ENCODE assay signal across 8 cellular contexts in the genomic region with DNA sequence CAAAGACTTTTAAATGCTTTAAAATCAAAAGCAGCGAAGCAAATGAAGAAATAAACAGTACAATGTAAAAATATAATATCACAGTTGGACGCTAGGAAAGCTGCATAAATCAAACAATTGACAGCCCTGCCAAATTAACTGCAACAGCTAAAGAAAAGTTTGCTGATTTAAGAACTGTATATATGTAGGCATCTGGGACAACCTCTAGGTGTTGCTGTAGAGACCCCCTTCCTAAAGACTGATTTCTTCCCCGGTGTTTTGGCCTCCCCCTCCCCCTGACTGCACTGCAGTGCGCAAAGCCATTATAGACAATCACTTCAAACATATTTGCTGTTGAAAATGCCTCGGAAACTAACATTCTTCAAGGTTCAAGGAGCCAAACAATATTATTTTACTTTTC. TPM values are rescaled to one million over a fixed set of nuclear protein-coding genes. Genes with fewer than 3 reads are reported as not detected.
A peak's percentile ranks its signal among the peaks of the same experiment; 100 is the strongest.
DNase-seq lines count a peak whose midpoint lies in the region; ATAC-seq and TF ChIP-seq lines count a peak whose summit lies in the region.

No MANE protein-coding gene starts in this region.

- H3K27ac ChIP-seq in breast epithelium (no peak overlapping the region), mesenchymal stem cell (ENCODE audit: low read length, poor library complexity, severe bottlenecking) (no peak overlapping the region)

- no peak overlapping the region for H2BK12ac ChIP-seq in mesenchymal stem cell (ENCODE audit: low read length in 2 of 2)

- H3K4me3 ChIP-seq in H7 (ENCODE audit: insufficient read depth, low read depth, low read length) (peak overlapping the region; percentile 75), breast epithelium (peak overlapping the region; percentile 57 to 83 (median 65)), mesenchymal stem cell (ENCODE audit: insufficient read depth in 1 of 2, low read depth in 1 of 2, low read length in 2 of 2) (peak overlapping the region in 1 of 2 experiments; percentile 86)

- H3K18ac ChIP-seq in mesenchymal stem cell (ENCODE audit: low read depth in 1 of 2, low read length in 2 of 2), result no peak overlapping the region

- H3K27me3 ChIP-seq in H7 (ENCODE audit: control insufficient read depth, insufficient read depth, low read length) (peaks cover 9% of the 10 kb centered on the region), breast epithelium (peaks cover 0 to 5% of the 10 kb centered on the region in 2 donors), mesenchymal stem cell (ENCODE audit: control insufficient read depth in 1 of 2, insufficient read depth in 1 of 2, low read length in 2 of 2) (no peaks in the 10 kb centered on the region)

- no peak for TF ChIP-seq POLR2A in breast epithelium (IDR thresholded peaks at IDR 0.05)

- no peak overlapping the region for H3K23ac ChIP-seq in mesenchymal stem cell (ENCODE audit: low read length in 2 of 2)

- H2BK120ac ChIP-seq in mesenchymal stem cell (ENCODE audit: low read depth, low read length), result no peak overlapping the region

- peaks cover 5% of the 10 kb centered on the region for H3K79me1 ChIP-seq in mesenchymal stem cell (replicated peaks; ENCODE audit: low read length, poor library complexity, severe bottlenecking)

- H3K4ac ChIP-seq in mesenchymal stem cell (ENCODE audit: low read depth in 1 of 2, low read length in 2 of 2), result no peak overlapping the region

- peak overlapping the region; percentile 81 for H3K9ac ChIP-seq in mesenchymal stem cell (ENCODE audit: low read length)

- H3K4me2 ChIP-seq in mesenchymal stem cell (ENCODE audit: low read length, poor library complexity, severe bottlenecking), result peak overlapping the region; percentile 100

- H3K9me3 ChIP-seq in breast epithelium (no peaks in the 10 kb centered on the region), mesenchymal stem cell (ENCODE audit: control insufficient read depth, low read length) (no peaks in the 10 kb centered on the region)

- TF ChIP-seq CTCF in breast epithelium (IDR thresholded peaks at IDR 0.05), result no peak

- H3K4me1 ChIP-seq in breast epithelium, result peaks cover 0 to 3% of the 10 kb centered on the region in 2 donors
- H3K4me1 ChIP-seq in mesenchymal stem cell (ENCODE audit: control insufficient read depth, insufficient read depth, low read depth, low read length), result peaks cover 12% of the 10 kb centered on the region

- H4K91ac ChIP-seq in mesenchymal stem cell (ENCODE audit: low read length), result no peak overlapping the region

- DNase-seq in Daoy (ENCODE audit: low read depth) (peak; percentile 51), H7 (peak; percentile 60), NCI-H526 (lab: John Stamatoyannopoulos, UW) (peak; percentile 42 to 59), breast epithelium (ENCODE audit: low spot score in 2 of 2) (no peak), mesenchymal stem cell (peak; percentile 44)

- no peak overlapping the region for H4K8ac ChIP-seq in mesenchymal stem cell (ENCODE audit: low read length)

- H2BK5ac ChIP-seq in mesenchymal stem cell (ENCODE audit: low read depth, low read length, poor library complexity, severe bottlenecking), result no peak overlapping the region

- H3K36me3 ChIP-seq in H7 (replicated peaks; ENCODE audit: control insufficient read depth, insufficient read depth, low read length) (no peaks in the 10 kb centered on the region), breast epithelium (no peaks in the 10 kb centered on the region), mesenchymal stem cell (ENCODE audit: control insufficient read depth in 1 of 2, insufficient read depth in 2 of 2, low read depth in 1 of 2, low read length in 2 of 2) (no peaks in the 10 kb centered on the region)

- H2AFZ ChIP-seq in mesenchymal stem cell (ENCODE audit: low read depth, low read length), result no peak overlapping the region

- WGBS in mesenchymal stem cell, result 0% methylated on average over 2 of the region's 5 CpGs

- no peak for ATAC-seq in HG02678 (IDR thresholded peaks at IDR 0.05; ENCODE audit: unreplicated experiment)
- ATAC-seq in HG03565 (IDR thresholded peaks at IDR 0.05; ENCODE audit: unreplicated experiment), result no peak
- ATAC-seq in GM21447 (IDR thresholded peaks at IDR 0.05; ENCODE audit: unreplicated experiment), result no peak

- intact Hi-C loops in breast epithelium (cut with DNase I; ENCODE audit: low total_unique reads), result no loop called here

- no peak overlapping the region for H2BK15ac ChIP-seq in mesenchymal stem cell (ENCODE audit: low read depth, poor library complexity, severe bottlenecking)

- H2AK5ac ChIP-seq in mesenchymal stem cell (ENCODE audit: low read length, severe bottlenecking), result no peak overlapping the region

- no peak overlapping the region for H3K14ac ChIP-seq in mesenchymal stem cell (ENCODE audit: low read length in 2 of 2)

RNA-seq across cellular contexts. Expression of a gene that starts 1.1 kb away (rescaled TPM):
- 2.5 and 4.2 TPM in 2 replicates for total RNA-seq in Daoy (2014; rRNA removed; shearing (Covaris generic))
- total RNA-seq in H7 (2014; rRNA removed; shearing (Covaris generic)), result 4.8 and 5.1 TPM in 2 replicates
- total RNA-seq in breast epithelium, result 1 to 10 TPM in 2 of 3 donors, under 1 TPM in 1; 0.64 to 1.9 (median 1.3) TPM
- 10.7 TPM for polyA plus RNA-seq in mesenchymal stem cell (2013, experiment 1 of 2)
- 11.6 TPM for polyA plus RNA-seq in mesenchymal stem cell (2013, experiment 2 of 2)

RNA-seq across cellular contexts. Expression of a gene that starts 58.2 kb away (rescaled TPM):
- 153 and 180 TPM in 2 replicates for total RNA-seq in Daoy (2014; rRNA removed; shearing (Covaris generic))
- total RNA-seq in H7 (2014; rRNA removed; shearing (Covaris generic)), result 69.0 and 97.9 TPM in 2 replicates
- 1 to 10 TPM in 2 of 3 donors, under 1 TPM in 1; 0.66 to 1.9 (median 1.5) TPM for total RNA-seq in breast epithelium
- polyA plus RNA-seq in mesenchymal stem cell (2013, experiment 1 of 2), result 3.1 TPM
- polyA plus RNA-seq in mesenchymal stem cell (2013, experiment 2 of 2), result 3.3 TPM

Comparison
In these comparisons a context has a peak if more than half of its experiments do, and no peak if none do; other contexts are left out.
1. DNase-seq: peak in Daoy (single experiment), H7 (single experiment), NCI-H526 (2 of 2) and mesenchymal stem cell (single experiment); none in breast epithelium (0 of 2).
2. RNA of a gene that starts 58.2 kb away (total RNA-seq): 153 to 180 TPM in Daoy and 69.0 to 97.9 TPM in H7; 0.66 to 1.9 TPM in breast epithelium; every median in the first group is over 10 times any median in the second.